Comparison of ENCODE assay signal across 15 cellular contexts in the genomic region with DNA sequence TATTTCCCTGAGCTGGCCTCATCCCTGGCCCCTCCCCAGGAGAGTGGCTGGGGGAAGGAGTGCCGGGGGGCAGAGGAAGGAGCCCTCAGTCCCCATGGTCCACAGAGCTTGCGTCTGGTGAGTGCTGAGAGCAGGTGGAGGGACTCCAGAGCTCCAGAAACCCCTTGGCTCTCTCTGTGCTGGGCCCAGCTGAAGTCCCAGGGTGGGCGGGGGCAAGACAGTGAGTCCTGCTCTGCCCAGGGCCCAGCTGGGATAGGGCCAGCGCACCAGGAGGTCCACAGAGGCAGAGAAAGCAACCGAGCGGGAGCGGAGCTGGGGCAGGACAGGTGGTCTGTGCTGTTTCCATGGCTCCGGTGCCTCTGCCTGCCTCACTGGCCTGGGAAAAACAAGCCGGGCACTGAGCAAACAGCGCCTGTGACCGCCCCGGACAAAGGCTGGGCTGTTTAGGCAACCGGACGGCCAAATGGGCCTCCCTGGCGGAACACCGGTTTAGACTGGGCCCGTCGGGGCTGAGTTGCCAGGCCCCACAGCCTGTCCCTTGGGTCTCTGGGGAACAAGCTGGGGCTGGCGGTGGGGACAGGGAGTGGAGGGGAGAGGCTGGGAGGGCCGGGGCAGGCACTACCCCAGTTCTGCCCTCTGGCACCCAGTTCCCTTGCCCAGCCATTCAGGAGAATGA. TPM values are rescaled to one million over a fixed set of nuclear protein-coding genes. Genes with fewer than 3 reads are reported as not detected.
DNase-seq lines count a peak whose midpoint lies in the region; ATAC-seq and TF ChIP-seq lines count a peak whose summit lies in the region.
"Had no signal": no experiment of that assay in that cellular context is flagged by ENCODE, and none has a peak within 500 bp of the region (broad histone marks: within the 10 kb centered on the region; RNA-seq: fewer than 3 reads in every experiment).

No MANE protein-coding gene starts in this region.

- no peak overlapping the region for H3K27ac Mint-ChIP-seq in chondrocyte (ENCODE audit: unreplicated experiment)
- H3K27ac Mint-ChIP-seq in activated CD4-positive, alpha-beta memory T cell treated with anti-CD3 and anti-CD28 coated beads for 36 hours, result no peak overlapping the region
- H3K27ac Mint-ChIP-seq: activated naive CD8-positive, alpha-beta T cell treated with anti-CD3 and anti-CD28 coated beads for 36 hours; B cell; immature natural killer cell had no signal

- H3K4me1 Mint-ChIP-seq in chondrocyte (ENCODE audit: low read depth), result peaks cover 67% of the 10 kb centered on the region
- H3K4me1 Mint-ChIP-seq in activated CD4-positive, alpha-beta memory T cell treated with anti-CD3 and anti-CD28 coated beads for 36 hours (ENCODE audit: low read depth), result peaks cover 11% of the 10 kb centered on the region

- no peaks in the 10 kb centered on the region for H3K27me3 Mint-ChIP-seq in chondrocyte (ENCODE audit: low read depth)
- H3K27me3 Mint-ChIP-seq in activated CD4-positive, alpha-beta memory T cell treated with anti-CD3 and anti-CD28 coated beads for 36 hours, result no peaks in the 10 kb centered on the region
- H3K27me3 Mint-ChIP-seq: activated naive CD8-positive, alpha-beta T cell treated with anti-CD3 and anti-CD28 coated beads for 36 hours; B cell had no signal

- DNase-seq in H7 (peak; percentile 50), chondrocyte (ENCODE audit: low spot score) (peak; percentile 85), sciatic nerve (ENCODE audit: low spot score) (peak; percentile 67), dedifferentiated amniotic fluid mesenchymal stem cell (ENCODE audit: extremely low spot score) (no peak), GM13976 (ENCODE audit: low spot score) (no peak), GM20000 (ENCODE audit: low spot score) (no peak)
- DNase-seq in activated CD4-positive, alpha-beta memory T cell treated with anti-CD3 and anti-CD28 coated beads for 36 hours, result no peak
- DNase-seq: activated CD4-positive, alpha-beta T cell treated with anti-CD3 and anti-CD28 coated beads, Interleukin-2, amount 50 U/mL, for 4 hours; activated naive CD8-positive, alpha-beta T cell treated with anti-CD3 and anti-CD28 coated beads for 36 hours; immature natural killer cell; NCI-H524 treated with DMSO at 0.1 percent for 48 hours; retina; stimulated activated CD8-positive, alpha-beta memory T cell treated with anti-CD3 and anti-CD28 coated beads, Interleukin-4, amount 100 ng/mL, for 48 hours had no signal

- in situ Hi-C loops in GM13976 (cut with MboI; ENCODE audit: low sequenced_read_pairs, unreplicated experiment), result loop anchor here (25.0 kb wide), 1 partner anchor 301 kb away; no protein-coding TSS in a partner anchor

- H3K4me3 ChIP-seq in H7 (ENCODE audit: insufficient read depth, low read depth, low read length), result no peak overlapping the region

- POLR2A ChIA-PET in activated CD4-positive, alpha-beta memory T cell treated with anti-CD3 and anti-CD28 coated beads for 36 hours (lab: Charles Lee), result no interaction called here

- H3K9me3 Mint-ChIP-seq in chondrocyte (ENCODE audit: low read depth), result peaks cover 11% of the 10 kb centered on the region
- H3K9me3 Mint-ChIP-seq in activated CD4-positive, alpha-beta memory T cell treated with anti-CD3 and anti-CD28 coated beads for 36 hours, result peaks cover 12% of the 10 kb centered on the region
- H3K9me3 Mint-ChIP-seq: activated naive CD8-positive, alpha-beta T cell treated with anti-CD3 and anti-CD28 coated beads for 36 hours had no signal

- TF ChIP-seq CTCF in chondrocyte (IDR thresholded peaks at IDR 0.05), result no peak
- no peak for TF ChIP-seq CTCF in GM13976 (IDR thresholded peaks at IDR 0.05; ENCODE audit: borderline replicate concordance, control extremely low read depth, extremely low read depth, insufficient read depth, missing control alignments)
- TF ChIP-seq CTCF in GM20000 (IDR thresholded peaks at IDR 0.05; ENCODE audit: extremely low read depth, missing control alignments), result no peak

- peaks cover 2% of the 10 kb centered on the region for H3K36me3 Mint-ChIP-seq in chondrocyte (ENCODE audit: low read depth)
- no peaks in the 10 kb centered on the region for H3K36me3 Mint-ChIP-seq in activated CD4-positive, alpha-beta memory T cell treated with anti-CD3 and anti-CD28 coated beads for 36 hours
- H3K36me3 Mint-ChIP-seq: activated naive CD8-positive, alpha-beta T cell treated with anti-CD3 and anti-CD28 coated beads for 36 hours had no signal

- intact Hi-C loops in sciatic nerve (cut with DNase I), result loop anchor here (5.0 kb wide), 1 partner anchor 66 kb away; no protein-coding TSS in a partner anchor
- intact Hi-C loops in activated CD4-positive, alpha-beta memory T cell treated with anti-CD3 and anti-CD28 coated beads for 36 hours (cut with micrococcal nuclease), result loop anchor here (5.0 kb wide), 1 partner anchor 301 kb away; no protein-coding TSS in a partner anchor

- no peak overlapping the region for H3K4me3 Mint-ChIP-seq in chondrocyte (ENCODE audit: unreplicated experiment)
- H3K4me3 Mint-ChIP-seq in activated CD4-positive, alpha-beta memory T cell treated with anti-CD3 and anti-CD28 coated beads for 36 hours, result no peak overlapping the region
- H3K4me3 Mint-ChIP-seq: activated naive CD8-positive, alpha-beta T cell treated with anti-CD3 and anti-CD28 coated beads for 36 hours had no signal

- no peaks in the 10 kb centered on the region for H3K27me3 ChIP-seq in H7 (ENCODE audit: control insufficient read depth, insufficient read depth, low read length)
- H3K27me3 ChIP-seq in layer of hippocampus (ENCODE audit: control insufficient read depth, insufficient read depth, low read length), result no peaks in the 10 kb centered on the region

- CTCF ChIA-PET in activated CD4-positive, alpha-beta memory T cell treated with anti-CD3 and anti-CD28 coated beads for 36 hours (lab: Charles Lee), result interaction anchor here (3.2 to 7.0 kb wide), 5 partner anchors 16 to 107 kb away, joined by 22 to 257 read pairs (median 36); no protein-coding TSS in a partner anchor

- ATAC-seq in sciatic nerve, result no peak

- peak overlapping the region; percentile 95 for H3K27ac ChIP-seq in layer of hippocampus (ENCODE audit: low read depth, low read length)

- H3K36me3 ChIP-seq in H7 (replicated peaks; ENCODE audit: control insufficient read depth, insufficient read depth, low read length), result no peaks in the 10 kb centered on the region

RNA-seq across cellular contexts. Expression of gene WNT7B, which starts 34.1 kb away (rescaled TPM):
- 0.10 TPM in 1 of 2 replicates, not detected in the other for total RNA-seq in H7 (2014; rRNA removed; shearing (Covaris generic))
- total RNA-seq in chondrocyte (0.15 to 1.1 TPM (median 0.18 TPM) in 3 replicates), sciatic nerve (not detected)
- not detected for total RNA-seq in activated CD4-positive, alpha-beta memory T cell treated with anti-CD3 and anti-CD28 coated beads for 36 hours
- total RNA-seq: activated naive CD8-positive, alpha-beta T cell treated with anti-CD3 and anti-CD28 coated beads for 36 hours had no signal

Comparison
In these comparisons a context has a peak if more than half of its experiments do, and no peak if none do; other contexts are left out.
1. DNase-seq: peak in H7 (single experiment), chondrocyte (single experiment) and sciatic nerve (single experiment); none in activated CD4-positive, alpha-beta memory T cell treated with anti-CD3 and anti-CD28 coated beads for 36 hours (single experiment), dedifferentiated amniotic fluid mesenchymal stem cell (single experiment), GM13976 (single experiment) and GM20000 (single experiment).